In genomic region chr7:15720849-15721471, GRCh38 we compare ENCODE assay signal across 8 cellular contexts. TPM values are rescaled to one million over a fixed set of nuclear protein-coding genes. Genes with fewer than 3 reads are reported as not detected.
A peak's percentile ranks its signal among the peaks of the same experiment; 100 is the strongest.
DNase-seq lines count a peak whose midpoint lies in the region; ATAC-seq, FAIRE-seq and TF ChIP-seq lines count a peak whose summit lies in the region.

No MANE protein-coding gene starts in this region.

- H3K79me2 ChIP-seq in keratinocyte (ENCODE audit: control insufficient read depth, insufficient read depth, low read length): no peaks in the 10 kb centered on the region

- peaks cover 0 to 17% (median 4%) of the 10 kb centered on the region in 9 donors for H3K4me1 ChIP-seq in heart right ventricle
- no peaks in the 10 kb centered on the region for H3K4me1 ChIP-seq in keratinocyte (ENCODE audit: control insufficient read depth, extremely low read depth, insufficient read depth, low read length)

- dilution Hi-C loops in keratinocyte (cut with MboI; ENCODE audit: extremely low pct_ligation_motif_present, low sequenced_read_pairs): no loop called here

- no peaks in the 10 kb centered on the region for H3K36me3 Mint-ChIP-seq in activated CD8-positive, alpha-beta T cell treated with anti-CD3 and anti-CD28 coated beads, Interleukin-2, amount 10 ng/mL, durations not matched to agents 7 days and 5 days (ENCODE audit: low read depth)

- no peaks in the 10 kb centered on the region for H4K20me1 ChIP-seq in keratinocyte (ENCODE audit: control insufficient read depth, extremely low read depth, insufficient read depth, low read length)

- no peaks in the 10 kb centered on the region for H3K27me3 Mint-ChIP-seq in activated CD8-positive, alpha-beta T cell treated with anti-CD3 and anti-CD28 coated beads, Interleukin-2, amount 10 ng/mL, durations not matched to agents 7 days and 5 days (ENCODE audit: low read depth)

- no peaks in the 10 kb centered on the region for H3K9me3 Mint-ChIP-seq in activated CD8-positive, alpha-beta T cell treated with anti-CD3 and anti-CD28 coated beads, Interleukin-2, amount 10 ng/mL, durations not matched to agents 7 days and 5 days (ENCODE audit: insufficient read depth)

- no peaks in the 10 kb centered on the region for H3K4me1 Mint-ChIP-seq in activated CD8-positive, alpha-beta T cell treated with anti-CD3 and anti-CD28 coated beads, Interleukin-2, amount 10 ng/mL, durations not matched to agents 7 days and 5 days (ENCODE audit: low read depth)

- no peak overlapping the region for H3K27ac Mint-ChIP-seq in activated CD8-positive, alpha-beta T cell treated with anti-CD3 and anti-CD28 coated beads, Interleukin-2, amount 10 ng/mL, durations not matched to agents 7 days and 5 days

- no peaks in the 10 kb centered on the region for H3K27me3 ChIP-seq in heart right ventricle
- no peaks in the 10 kb centered on the region for H3K27me3 ChIP-seq in keratinocyte (ENCODE audit: control insufficient read depth, extremely low read depth, insufficient read depth, low read length)

- H3K36me3 ChIP-seq in heart right ventricle: no peaks in the 10 kb centered on the region
- no peaks in the 10 kb centered on the region for H3K36me3 ChIP-seq in keratinocyte (ENCODE audit: control insufficient read depth in 2 of 2, extremely low read depth in 1 of 2, insufficient read depth in 2 of 2, low read length in 2 of 2)

- TF ChIP-seq CTCF in heart right ventricle (IDR thresholded peaks at IDR 0.05) (peak; percentile 38 to 89 (median 72)), keratinocyte (optimal IDR thresholded peaks at IDR 0.05 in 1 of 3, IDR thresholded peaks at IDR 0.05 in 1 of 3, conservative IDR thresholded peaks at IDR 0.05 in 1 of 3; ENCODE audit: extremely low read depth in 1 of 3, insufficient read depth in 2 of 3, low read length in 3 of 3) (peak in 2 of 3 experiments; percentile 53 to 56)

- no peak overlapping the region for H3K9ac ChIP-seq in keratinocyte (ENCODE audit: control insufficient read depth, extremely low read depth, insufficient read depth, low read length)

- H3K4me3 Mint-ChIP-seq in activated CD8-positive, alpha-beta T cell treated with anti-CD3 and anti-CD28 coated beads, Interleukin-2, amount 10 ng/mL, durations not matched to agents 7 days and 5 days: no peak overlapping the region

- CTCF ChIA-PET in activated CD8-positive, alpha-beta T cell treated with anti-CD3 and anti-CD28 coated beads, Interleukin-2, amount 10 ng/mL, durations not matched to agents 7 days and 5 days (lab: Charles Lee): interaction anchor here (0.9 to 1.7 kb wide), 5 partner anchors 9 to 394 kb away, joined by 3 read pairs; no protein-coding TSS in a partner anchor

- H2AFZ ChIP-seq in keratinocyte (ENCODE audit: control insufficient read depth, low read length): no peak overlapping the region

- H3K9me1 ChIP-seq in keratinocyte (ENCODE audit: control insufficient read depth, extremely low read depth, insufficient read depth, low read length): no peaks in the 10 kb centered on the region

- H3K27ac ChIP-seq in heart right ventricle (peak overlapping the region in 3 of 10 donors; percentile 5 to 34 (median 9)), keratinocyte (ENCODE audit: control insufficient read depth, insufficient read depth, low read length) (no peak overlapping the region)

- POLR2A ChIA-PET in activated CD8-positive, alpha-beta T cell treated with anti-CD3 and anti-CD28 coated beads, Interleukin-2, amount 10 ng/mL, durations not matched to agents 7 days and 5 days (lab: Charles Lee): no interaction called here

- H3K4me2 ChIP-seq in keratinocyte (ENCODE audit: control insufficient read depth, extremely low read depth, insufficient read depth, low read depth, low read length): no peak overlapping the region

- H3K4me3 ChIP-seq in heart right ventricle: no peak overlapping the region
- H3K4me3 ChIP-seq in keratinocyte (ENCODE audit: control insufficient read depth in 2 of 3, extremely low read depth in 1 of 3, insufficient read depth in 2 of 3, low read depth in 1 of 3, low read length in 3 of 3): no peak overlapping the region

- ATAC-seq in heart right ventricle (no peak), left ventricle myocardium superior (no peak), HG03108 (IDR thresholded peaks at IDR 0.05; ENCODE audit: unreplicated experiment) (no peak)
- ATAC-seq in activated CD8-positive, alpha-beta T cell treated with anti-CD3 and anti-CD28 coated beads, Interleukin-2, amount 10 ng/mL, durations not matched to agents 7 days and 5 days: no peak

- no peak for FAIRE-seq in keratinocyte (lab: Jason Lieb, UNC)

- WGBS in heart right ventricle, 2 donors: 58 to 65% methylated on average over 5 of the region's 5 CpGs

- intact Hi-C loops in heart right ventricle (cut with DNase I): loop anchor here in 7 of 10 donors (2.0 to 10.0 kb wide), 6 partner anchors 34 to 396 kb away; partner anchors contain the start of gene MEOX2 (in 2 of the 7)
- intact Hi-C loops in left ventricle myocardium superior (cut with micrococcal nuclease): no loop called here

- H3K9me3 ChIP-seq in heart right ventricle: no peaks in the 10 kb centered on the region
- H3K9me3 ChIP-seq in keratinocyte (ENCODE audit: control insufficient read depth, low read depth, low read length): no peaks in the 10 kb centered on the region

- peak in 1 of 2 donors; percentile 52 for DNase-seq in heart right ventricle
- DNase-seq in left ventricle myocardium superior: no peak
- DNase-seq in NCI-H1694 (lab: John Stamatoyannopoulos, UW): peak; percentile 35
- peak; percentile 21 for DNase-seq in activated CD8-positive, alpha-beta T cell treated with anti-CD3 and anti-CD28 coated beads, Interleukin-2, amount 10 ng/mL, durations not matched to agents 7 days and 5 days
- DNase-seq in keratinocyte (ENCODE audit: low read depth, low spot score): no peak
- no peak for DNase-seq in stimulated activated naive CD4-positive, alpha-beta T cell treated with Interleukin-2 at 50 U/mL for 16 hours (lab: John Stamatoyannopoulos, UW)
- no peak for DNase-seq in activated gamma-delta T cell treated with Interleukin-2 at 50 U/mL for 16 hours

RNA-seq across cellular contexts. Expression of gene MEOX2, which starts 34.5 kb away (rescaled TPM):
- total RNA-seq in heart right ventricle (10 to 100 TPM in 2 of 10 donors, 1 to 10 TPM in 8; 5.2 to 13.5 (median 7.9) TPM), left ventricle myocardium superior (11.2 TPM)
- polyA plus RNA-seq in heart right ventricle (10 to 100 TPM in 1 of 2 donors, 1 to 10 TPM in 1; 5.2 to 14.1 TPM), keratinocyte (not detected in 3 replicates)
- not detected for total RNA-seq in activated CD8-positive, alpha-beta T cell treated with anti-CD3 and anti-CD28 coated beads, Interleukin-2, amount 10 ng/mL, durations not matched to agents 7 days and 5 days
- not detected for polyA plus RNA-seq in keratinocyte (2011; ENCODE audit: low read depth)
- not detected in 2 replicates for polyA plus RNA-seq in keratinocyte (2011; cell fraction: cytosol; rRNA removed)
- not detected in 2 replicates for polyA plus RNA-seq in keratinocyte (2011; cell fraction: nucleus; rRNA removed)
- polyA plus RNA-seq in keratinocyte (2012; ENCODE audit: low replicate concordance): not detected in 2 replicates
- polyA minus RNA-seq in keratinocyte: not detected in 3 replicates
- polyA minus RNA-seq in keratinocyte (2011; cell fraction: cytosol; rRNA and poly(A)+ RNA removed): not detected
- not detected in 2 replicates for polyA minus RNA-seq in keratinocyte (2011; cell fraction: nucleus; rRNA and poly(A)+ RNA removed)

Comparison
In these comparisons a context has a peak if more than half of its experiments do, and no peak if none do; other contexts are left out.
1. DNase-seq: peak in NCI-H1694 (single experiment) and activated CD8-positive, alpha-beta T cell treated with anti-CD3 and anti-CD28 coated beads, Interleukin-2, amount 10 ng/mL, durations not matched to agents 7 days and 5 days (single experiment); none in left ventricle myocardium superior (single experiment), keratinocyte (single experiment), stimulated activated naive CD4-positive, alpha-beta T cell treated with Interleukin-2 at 50 U/mL for 16 hours (single experiment) and activated gamma-delta T cell treated with Interleukin-2 at 50 U/mL for 16 hours (single experiment).
2. RNA of gene MEOX2, which starts 34.5 kb away (total RNA-seq): 11.2 TPM in left ventricle myocardium superior (single experiment) and 5.2 to 13.5 TPM in heart right ventricle; not detected in activated CD8-positive, alpha-beta T cell treated with anti-CD3 and anti-CD28 coated beads, Interleukin-2, amount 10 ng/mL, durations not matched to agents 7 days and 5 days; every median in the first group is over 4 times any median in the second.